ENCODE assay signal across 11 cellular contexts in genomic region chr6:20669571-20670314, GRCh38.
DNase-seq lines count a peak whose midpoint lies in the region; ATAC-seq, FAIRE-seq and TF ChIP-seq lines count a peak whose summit lies in the region.
"Had no signal": no experiment of that assay in that cellular context is flagged by ENCODE, and none has a peak within 500 bp of the region (broad histone marks: within the 10 kb centered on the region; RNA-seq: fewer than 3 reads in every experiment).

No MANE protein-coding gene starts in this region.

- intact Hi-C loops in GM12878 (cut with micrococcal nuclease; ENCODE audit: unreplicated experiment), result no loop called here
- intact Hi-C loops in testis (cut with DNase I; ENCODE audit: low total_unique reads), result no loop called here

- no peak overlapping the region for H3K27ac ChIP-seq in GM12878 (ENCODE audit: control insufficient read depth, insufficient read depth)
- no peak overlapping the region for H3K27ac ChIP-seq in testis
- H3K27ac ChIP-seq: brain microvascular endothelial cell had no signal

- H3K79me2 ChIP-seq in GM12878 (ENCODE audit: control insufficient read depth, insufficient read depth, low read length), result no peaks in the 10 kb centered on the region

- POLR2A ChIA-PET in GM12878 (lab: Charles Lee), result interaction anchor here (0.6 to 1.7 kb wide), 2 partner anchors 13 to 18 kb away, joined by 3 to 4 read pairs; no protein-coding TSS in a partner anchor

- FAIRE-seq in GM12878 (lab: Jason Lieb, UNC), result peak; percentile 68

- TF ChIP-seq RAD21 in GM12878 (IDR thresholded peaks at IDR 0.05; ENCODE audit: insufficient read depth, low read depth, low read length), result no peak

- H3K36me3 ChIP-seq in GM12878 (ENCODE audit: control insufficient read depth in 2 of 2, insufficient read depth in 2 of 2, low read length in 1 of 2) (no peaks in the 10 kb centered on the region), testis (ENCODE audit: low read depth, missing control alignments) (no peaks in the 10 kb centered on the region)
- H3K36me3 ChIP-seq: brain microvascular endothelial cell had no signal

- SMC1A ChIA-PET in GM12878 (lab: Charles Lee; ENCODE audit: uncharacterized antibody, unreplicated experiment), result interaction anchor here (1.0 kb wide), 1 partner anchor 103 kb away, joined by 3 read pairs; no protein-coding TSS in a partner anchor

- peaks cover 13% of the 10 kb centered on the region for H3K4me1 Mint-ChIP-seq in T-helper 2 cell treated with Interferon-gamma antibody and Interleukin-4, amounts not matched to agents 5 μg/mL and 100 μg/mL, for 36 hours (ENCODE audit: low read depth)

- H3K4me1 ChIP-seq in GM12878 (ENCODE audit: control insufficient read depth, insufficient read depth, low read length) (peaks cover 3% of the 10 kb centered on the region; the same call in 1 of the 2 replicates), testis (no peaks in the 10 kb centered on the region)

- TF ChIP-seq POLR2A in GM12878 (IDR thresholded peaks at IDR 0.05; ENCODE audit: low read depth, low read length) (no peak), testis (IDR thresholded peaks at IDR 0.05) (no peak)

- CTCF ChIA-PET in GM12878 (lab: Yijun Ruan, JAX), result interaction anchor here (0.6 kb wide), 1 partner anchor 121 kb away, joined by 3 read pairs; no protein-coding TSS in a partner anchor

- H3K27ac Mint-ChIP-seq in T-helper 2 cell treated with Interferon-gamma antibody and Interleukin-4, amounts not matched to agents 5 μg/mL and 100 μg/mL, for 36 hours, result no peak overlapping the region
- H3K27ac Mint-ChIP-seq: activated CD4-positive, alpha-beta memory T cell treated with anti-CD3 and anti-CD28 coated beads, Interleukin-2, amount 10 ng/mL, durations not matched to agents 7 days and 5 days; CD4-positive, CD25-positive, alpha-beta regulatory T cell had no signal

- no peak for TF ChIP-seq CTCF in GM12878 (IDR thresholded peaks at IDR 0.05 in 2 of 3, conservative IDR thresholded peaks at IDR 0.05 in 1 of 3; ENCODE audit: control insufficient read depth in 2 of 3, extremely low read depth in 1 of 3, insufficient read depth in 1 of 3, low read depth in 3 of 3, low read length in 3 of 3)
- TF ChIP-seq CTCF in testis (IDR thresholded peaks at IDR 0.05), result no peak

- BruUV-seq in GM12878 (replicated peaks; lab: Mats Ljungman, UMichigan), result no TSS peak

- peak overlapping the region; percentile 2; the same call in 1 of the 2 replicates for H3K4me2 ChIP-seq in GM12878 (ENCODE audit: control insufficient read depth, insufficient read depth)

- RAD21 ChIA-PET in GM12878 (lab: Charles Lee; ENCODE audit: unreplicated experiment), result no interaction called here

- H3K9me3 Mint-ChIP-seq in T-helper 2 cell treated with Interferon-gamma antibody and Interleukin-4, amounts not matched to agents 5 μg/mL and 100 μg/mL, for 36 hours, result no peaks in the 10 kb centered on the region
- H3K9me3 Mint-ChIP-seq: activated CD4-positive, alpha-beta memory T cell treated with anti-CD3 and anti-CD28 coated beads, Interleukin-2, amount 10 ng/mL, durations not matched to agents 7 days and 5 days; CD4-positive, CD25-positive, alpha-beta regulatory T cell had no signal

- 33% methylated on average over 6 of the region's 6 CpGs for WGBS in GM12878 (ENCODE audit: insufficient coverage, insufficient replicate concordance, low lambda C conversion rate, missing lambda C conversion rate)
- 87 to 92% methylated on average over 6 of the region's 6 CpGs for WGBS in testis, 2 donors

- in situ Hi-C loops in GM12878 (cut with MboI), result no loop called here

- no peaks in the 10 kb centered on the region for H3K27me3 ChIP-seq in GM12878 (replicated peaks in 1 of 2; ENCODE audit: control insufficient read depth in 2 of 2, insufficient read depth in 2 of 2, low read length in 1 of 2)
- H3K27me3 ChIP-seq in testis, result no peaks in the 10 kb centered on the region
- H3K27me3 ChIP-seq: brain microvascular endothelial cell had no signal

- peak in 1 of 2 experiments; percentile 30; a peak in 1 of 4 replicates for TF ChIP-seq EP300 in GM12878 (IDR thresholded peaks at IDR 0.05; ENCODE audit: borderline replicate concordance in 1 of 2, control insufficient read depth in 1 of 2, low read depth in 2 of 2, low read length in 2 of 2)

- H3K9me3 ChIP-seq in GM12878 (replicated peaks; ENCODE audit: control insufficient read depth, insufficient read depth, low read length) (no peaks in the 10 kb centered on the region), testis (no peaks in the 10 kb centered on the region)

- H3K27me3 Mint-ChIP-seq in T-helper 2 cell treated with Interferon-gamma antibody and Interleukin-4, amounts not matched to agents 5 μg/mL and 100 μg/mL, for 36 hours (ENCODE audit: low read depth), result no peaks in the 10 kb centered on the region
- H3K27me3 Mint-ChIP-seq: activated CD4-positive, alpha-beta memory T cell treated with anti-CD3 and anti-CD28 coated beads, Interleukin-2, amount 10 ng/mL, durations not matched to agents 7 days and 5 days; CD4-positive, CD25-positive, alpha-beta regulatory T cell had no signal

- DNase-seq in GM12878 (ENCODE audit: low read depth, low spot score) (peak; percentile 46), hippocampal formation (lab: John Stamatoyannopoulos, UW) (no peak), testis (no peak)
- DNase-seq in activated CD4-positive, CD25-positive, alpha-beta regulatory T cell treated with anti-CD3 and anti-CD28 coated beads, Interleukin-2, amount 50 U/mL, for 72 hours, result no peak
- no peak for DNase-seq in T-helper 2 cell treated with Interferon-gamma antibody and Interleukin-4, amounts not matched to agents 5 μg/mL and 100 μg/mL, for 36 hours (ENCODE audit: low spot score)
- DNase-seq: activated CD4-positive, alpha-beta memory T cell treated with anti-CD3 and anti-CD28 coated beads, Interleukin-2, amount 10 ng/mL, durations not matched to agents 7 days and 5 days; brain microvascular endothelial cell; CD4-positive, CD25-positive, alpha-beta regulatory T cell had no signal

- H3K4me3 Mint-ChIP-seq in T-helper 2 cell treated with Interferon-gamma antibody and Interleukin-4, amounts not matched to agents 5 μg/mL and 100 μg/mL, for 36 hours, result no peak overlapping the region
- H3K4me3 Mint-ChIP-seq: activated CD4-positive, alpha-beta memory T cell treated with anti-CD3 and anti-CD28 coated beads, Interleukin-2, amount 10 ng/mL, durations not matched to agents 7 days and 5 days had no signal

- H3K9ac ChIP-seq in GM12878 (ENCODE audit: control insufficient read depth, insufficient read depth, low read length), result no peak overlapping the region

- H3K36me3 Mint-ChIP-seq in T-helper 2 cell treated with Interferon-gamma antibody and Interleukin-4, amounts not matched to agents 5 μg/mL and 100 μg/mL, for 36 hours (ENCODE audit: low read depth), result peaks cover 1% of the 10 kb centered on the region

- H2AFZ ChIP-seq in GM12878 (ENCODE audit: control insufficient read depth, low read depth, low read length), result no peak overlapping the region

- ATAC-seq in GM18861 (IDR thresholded peaks at IDR 0.05; ENCODE audit: unreplicated experiment) (peak; percentile 88), GM21717 (IDR thresholded peaks at IDR 0.05; ENCODE audit: unreplicated experiment) (peak; percentile 95), HG03354 (IDR thresholded peaks at IDR 0.05; ENCODE audit: poor library complexity, severe bottlenecking, unreplicated experiment) (peak; percentile 93), GM12878 (peak; percentile 96)

- no peaks in the 10 kb centered on the region for H4K20me1 ChIP-seq in GM12878 (ENCODE audit: control insufficient read depth, insufficient read depth)

- no peak overlapping the region for H3K4me3 ChIP-seq in GM12878
- no peak overlapping the region for H3K4me3 ChIP-seq in testis

TF ChIP-seq in GM12878, 131 proteins besides CTCF, POLR2A, EP300 and RAD21 (continues in another document):
- TF ChIP-seq REST (IDR thresholded peaks at IDR 0.05; ENCODE audit: low read depth, low read length) (no peak), ATF7 (IDR thresholded peaks at IDR 0.05; ENCODE audit: low read depth) (peak; percentile 28; the same call in 1 of the 2 replicates), ATF2 (IDR thresholded peaks at IDR 0.05; ENCODE audit: low read length) (0 out of 2 replicates have a peak, but pooled peaks have one; percentile 39), DPF2 (IDR thresholded peaks at IDR 0.05) (peak; percentile 45; the same call in 1 of the 2 replicates), ETV6 (conservative IDR thresholded peaks at IDR 0.05 in 1 of 2, IDR thresholded peaks at IDR 0.05 in 1 of 2; ENCODE audit: borderline replicate concordance in 1 of 2, low read depth in 1 of 2) (peak in 1 of 2 experiments; percentile 91; a peak in 2 of 4 replicates)
